8 cellular contexts compared by ENCODE assay signal in genomic region chr15:68114356-68114755, GRCh38.
DNase-seq lines count a peak whose midpoint lies in the region; ATAC-seq and TF ChIP-seq lines count a peak whose summit lies in the region.

No MANE protein-coding gene starts in this region.

- intact Hi-C loops in CD4-positive, alpha-beta T cell (cut with DNase I, micrococcal nuclease): loop anchor here in 1 of 2 experiments (5.0 kb wide), 1 partner anchor 57 kb away; no protein-coding TSS in a partner anchor
- intact Hi-C loops in dendritic cell treated with granulocyte-macrophage colony-stimulating factor and Interleukin-4, amounts not matched to agents 40 ng/mL and 50 ng/mL, for 4 days (cut with micrococcal nuclease): no loop called here

- peaks cover 21% of the 10 kb centered on the region for H3K36me3 Mint-ChIP-seq in CD4-positive, alpha-beta T cell (ENCODE audit: low read depth)
- H3K36me3 Mint-ChIP-seq in dendritic cell treated with granulocyte-macrophage colony-stimulating factor and Interleukin-4, amounts not matched to agents 40 ng/mL and 50 ng/mL, for 4 days (ENCODE audit: low read depth): peaks cover 37% of the 10 kb centered on the region
- peaks cover 5 to 23% (median 22%) of the 10 kb centered on the region in 3 donors for H3K36me3 Mint-ChIP-seq in naive thymus-derived CD8-positive, alpha-beta T cell

- H3K27ac Mint-ChIP-seq in CD4-positive, alpha-beta T cell: peak overlapping the region; percentile 3
- no peak overlapping the region for H3K27ac Mint-ChIP-seq in dendritic cell treated with granulocyte-macrophage colony-stimulating factor and Interleukin-4, amounts not matched to agents 40 ng/mL and 50 ng/mL, for 4 days
- peak overlapping the region in 7 of 10 donors; percentile 8 to 87 (median 53) for H3K27ac Mint-ChIP-seq in naive thymus-derived CD8-positive, alpha-beta T cell

- H3K9me3 Mint-ChIP-seq in CD4-positive, alpha-beta T cell: no peaks in the 10 kb centered on the region
- no peaks in the 10 kb centered on the region for H3K9me3 Mint-ChIP-seq in dendritic cell treated with granulocyte-macrophage colony-stimulating factor and Interleukin-4, amounts not matched to agents 40 ng/mL and 50 ng/mL, for 4 days
- H3K9me3 Mint-ChIP-seq in naive thymus-derived CD8-positive, alpha-beta T cell: peaks cover 0 to 4% (median 0%) of the 10 kb centered on the region in 9 donors

- no peaks in the 10 kb centered on the region for H3K9me3 ChIP-seq in CD4-positive, alpha-beta T cell (ENCODE audit: control insufficient read depth, low read length)

- peaks cover 80% of the 10 kb centered on the region for H3K4me1 Mint-ChIP-seq in CD4-positive, alpha-beta T cell (ENCODE audit: low read depth)
- H3K4me1 Mint-ChIP-seq in dendritic cell treated with granulocyte-macrophage colony-stimulating factor and Interleukin-4, amounts not matched to agents 40 ng/mL and 50 ng/mL, for 4 days (ENCODE audit: low read depth): peaks cover 67% of the 10 kb centered on the region
- H3K4me1 Mint-ChIP-seq in naive thymus-derived CD8-positive, alpha-beta T cell: peaks cover 35 to 79% (median 75%) of the 10 kb centered on the region in 4 donors

- H3K27me3 Mint-ChIP-seq in CD4-positive, alpha-beta T cell: no peaks in the 10 kb centered on the region
- H3K27me3 Mint-ChIP-seq in dendritic cell treated with granulocyte-macrophage colony-stimulating factor and Interleukin-4, amounts not matched to agents 40 ng/mL and 50 ng/mL, for 4 days: no peaks in the 10 kb centered on the region
- H3K27me3 Mint-ChIP-seq in naive thymus-derived CD8-positive, alpha-beta T cell: no peaks in the 10 kb centered on the region

- CTCF ChIA-PET in CD4-positive, alpha-beta T cell (lab: Charles Lee): no interaction called here

- no peak overlapping the region for H3K27ac ChIP-seq in CD4-positive, alpha-beta T cell (ENCODE audit: low read depth, low read length)

- H3K4me3 Mint-ChIP-seq in CD4-positive, alpha-beta T cell: peak overlapping the region; percentile 71
- H3K4me3 Mint-ChIP-seq in dendritic cell treated with granulocyte-macrophage colony-stimulating factor and Interleukin-4, amounts not matched to agents 40 ng/mL and 50 ng/mL, for 4 days: peak overlapping the region; percentile 54
- peak overlapping the region; percentile 63 to 82 (median 75) for H3K4me3 Mint-ChIP-seq in naive thymus-derived CD8-positive, alpha-beta T cell

- no peak for TF ChIP-seq CTCF in CD4-positive, alpha-beta T cell (IDR thresholded peaks at IDR 0.05)

- DNase-seq in CD4-positive, alpha-beta T cell: no peak
- DNase-seq in MV-4-11 (lab: John Stamatoyannopoulos, UW): peak; percentile 9
- peak in 2 of 10 donors; percentile 4 for DNase-seq in naive thymus-derived CD8-positive, alpha-beta T cell
- no peak for DNase-seq in NCI-H2227 treated with DMSO at 0.1 percent for 48 hours (lab: John Stamatoyannopoulos, UW)
- no peak for DNase-seq in NCI-H1930 (lab: John Stamatoyannopoulos, UW)
- no peak for DNase-seq in inferior parietal cortex (ENCODE audit: extremely low spot score)

- peak; percentile 49 for ATAC-seq in CD4-positive, alpha-beta T cell (ENCODE audit: poor library complexity)
- peak; percentile 61 to 62 for ATAC-seq in naive thymus-derived CD8-positive, alpha-beta T cell
- no peak for ATAC-seq in GM19351 (IDR thresholded peaks at IDR 0.05; ENCODE audit: unreplicated experiment)

- H3K27me3 ChIP-seq in CD4-positive, alpha-beta T cell (ENCODE audit: control insufficient read depth, insufficient read depth, low read length): no peaks in the 10 kb centered on the region

- POLR2A ChIA-PET in CD4-positive, alpha-beta T cell (lab: Charles Lee): interaction anchor here (0.6 to 4.3 kb wide), 4 partner anchors 15 to 232 kb away, joined by 3 to 32 read pairs (median 3); partner anchors contain the start of gene PIAS1
- POLR2A ChIA-PET in naive thymus-derived CD8-positive, alpha-beta T cell (lab: Charles Lee): no interaction called here
